ENCODE assay signal across 10 cellular contexts in the genomic region with DNA sequence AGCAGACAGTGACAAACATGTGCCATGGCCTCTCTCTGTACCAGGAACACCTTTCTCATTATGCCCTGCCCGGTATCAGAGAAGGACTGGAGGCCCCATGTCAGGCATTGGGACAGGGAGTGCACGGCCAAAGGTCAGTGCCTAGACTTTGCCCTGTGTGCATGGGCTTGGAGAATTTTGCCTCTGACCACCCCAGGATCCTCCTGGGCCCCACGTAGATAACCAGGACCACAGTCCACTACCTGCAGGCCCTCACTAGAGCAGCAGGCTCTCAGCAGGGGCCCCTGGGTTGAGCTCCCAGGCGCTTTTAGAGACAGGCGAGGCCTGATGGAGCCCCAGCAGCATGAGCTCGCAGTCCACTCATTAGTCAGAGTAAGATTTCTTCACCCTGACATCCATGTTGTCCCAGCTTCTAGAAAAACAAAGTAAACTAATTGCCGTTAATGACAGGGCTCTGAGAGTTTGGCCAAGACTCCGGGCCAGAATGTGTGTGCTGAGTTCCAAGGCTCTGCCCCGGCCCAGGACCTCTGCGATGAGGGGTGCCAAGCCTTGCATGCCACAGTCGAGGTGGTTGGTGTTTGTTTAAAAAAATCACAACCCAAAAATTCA. TPM values are rescaled to one million over a fixed set of nuclear protein-coding genes. Genes with fewer than 3 reads are reported as not detected.
DNase-seq lines count a peak whose midpoint lies in the region; TF ChIP-seq lines count a peak whose summit lies in the region.
"Had no signal": no experiment of that assay in that cellular context is flagged by ENCODE, and none has a peak within 500 bp of the region (broad histone marks: within the 10 kb centered on the region; RNA-seq: fewer than 3 reads in every experiment).

No MANE protein-coding gene starts in this region.

- no peak for DNase-seq in RWPE1 (ENCODE audit: low spot score)
- DNase-seq in esophagus muscularis mucosa (ENCODE audit: extremely low spot score): no peak
- DNase-seq in type B pancreatic cell (ENCODE audit: extremely low spot score, unreplicated experiment): no peak
- no peak for DNase-seq in NCI-H82 treated with DMSO at 0.1 percent for 48 hours (lab: John Stamatoyannopoulos, UW; ENCODE audit: unreplicated experiment)
- no peak for DNase-seq in stimulated activated naive CD4-positive, alpha-beta T cell (lab: John Stamatoyannopoulos, UW)
- no peak for DNase-seq in NCI-H774 (lab: John Stamatoyannopoulos, UW)
- DNase-seq: activated effector memory CD4-positive, alpha-beta T cell treated with anti-CD3 and anti-CD28 coated beads, Interleukin-2, amount 50 U/mL, for 16 hours; NCI-H2171 treated with DMSO at 0.1 percent for 48 hours; SIG-M5 had no signal

- CTCF ChIA-PET in RWPE1 (lab: Yijun Ruan, JAX): interaction anchor here (1.0 kb wide), 1 partner anchor 65 kb away, joined by 4 read pairs; no protein-coding TSS in a partner anchor

- H3K27ac ChIP-seq in RWPE1 (peak overlapping the region; percentile 87), esophagus muscularis mucosa (replicated peaks in 1 of 4) (peak overlapping the region; percentile 92 to 98 (median 96))

- 19% methylated on average over 5 of the region's 11 CpGs for WGBS in esophagus muscularis mucosa

- H3K27ac Mint-ChIP-seq in nephron: peak overlapping the region; percentile 41 to 56 (median 51)
- peak overlapping the region; percentile 74 for H3K27ac Mint-ChIP-seq in type B pancreatic cell

- no peaks in the 10 kb centered on the region for H3K9me3 ChIP-seq in esophagus muscularis mucosa

- H3K36me3 Mint-ChIP-seq in nephron (ENCODE audit: low read depth) (peaks cover 35% of the 10 kb centered on the region), type B pancreatic cell (peaks cover 7% of the 10 kb centered on the region)

- no peak overlapping the region for H3K4me3 ChIP-seq in esophagus muscularis mucosa

- TF ChIP-seq CTCF in RWPE1 (conservative IDR thresholded peaks at IDR 0.05; ENCODE audit: low read depth): no peak
- no peak for TF ChIP-seq CTCF in esophagus muscularis mucosa (IDR thresholded peaks at IDR 0.05)
- no peak for TF ChIP-seq CTCF in nephron (IDR thresholded peaks at IDR 0.05; ENCODE audit: unreplicated experiment in 3 of 3)
- no peak for TF ChIP-seq CTCF in type B pancreatic cell (conservative IDR thresholded peaks at IDR 0.05)

- H3K27me3 Mint-ChIP-seq in nephron (ENCODE audit: low read depth) (peaks cover 4% of the 10 kb centered on the region), type B pancreatic cell (no peaks in the 10 kb centered on the region)

- TF ChIP-seq EP300 in esophagus muscularis mucosa (IDR thresholded peaks at IDR 0.05): peak; percentile 2

- no peak for TF ChIP-seq POLR2A in esophagus muscularis mucosa (IDR thresholded peaks at IDR 0.05; ENCODE audit: low read depth)

- H3K9me3 Mint-ChIP-seq in nephron (no peaks in the 10 kb centered on the region), type B pancreatic cell (no peaks in the 10 kb centered on the region)

- POLR2A ChIA-PET in RWPE1 (lab: Yijun Ruan, JAX; ENCODE audit: low non-redundant PET): no interaction called here

- intact Hi-C loops in esophagus muscularis mucosa (cut with DNase I): no loop called here

- H3K4me3 Mint-ChIP-seq in nephron (no peak overlapping the region), type B pancreatic cell (no peak overlapping the region)

- peaks cover 41% of the 10 kb centered on the region for H3K4me1 Mint-ChIP-seq in nephron
- peaks cover 22% of the 10 kb centered on the region for H3K4me1 Mint-ChIP-seq in type B pancreatic cell (ENCODE audit: unreplicated experiment)

- peaks cover 87 to 100% (median 99%) of the 10 kb centered on the region in 4 donors for H3K4me1 ChIP-seq in esophagus muscularis mucosa

- H3K27me3 ChIP-seq in esophagus muscularis mucosa: no peaks in the 10 kb centered on the region

- peaks cover 20 to 81% (median 60%) of the 10 kb centered on the region in 4 donors for H3K36me3 ChIP-seq in esophagus muscularis mucosa

RNA-seq across cellular contexts. Expression of gene CAPN12, which starts 42.7 kb away (rescaled TPM):
- 1 to 10 TPM in 3 of 4 donors, under 1 TPM in 1; 0.83 to 2.1 (median 1.6) TPM for total RNA-seq in esophagus muscularis mucosa
- 3.0 and 4.5 TPM in 2 replicates for total RNA-seq in type B pancreatic cell (ENCODE audit: low replicate concordance)

RNA-seq across cellular contexts. Expression of gene ACTN4, which starts 54.1 kb away (rescaled TPM):
- total RNA-seq in esophagus muscularis mucosa: 100 to 1,000 TPM; 416 to 816 (median 598) TPM
- total RNA-seq in type B pancreatic cell (ENCODE audit: low replicate concordance): 475 and 776 TPM in 2 replicates
